ENCODE assay signal across 23 cellular contexts in the genomic region with DNA sequence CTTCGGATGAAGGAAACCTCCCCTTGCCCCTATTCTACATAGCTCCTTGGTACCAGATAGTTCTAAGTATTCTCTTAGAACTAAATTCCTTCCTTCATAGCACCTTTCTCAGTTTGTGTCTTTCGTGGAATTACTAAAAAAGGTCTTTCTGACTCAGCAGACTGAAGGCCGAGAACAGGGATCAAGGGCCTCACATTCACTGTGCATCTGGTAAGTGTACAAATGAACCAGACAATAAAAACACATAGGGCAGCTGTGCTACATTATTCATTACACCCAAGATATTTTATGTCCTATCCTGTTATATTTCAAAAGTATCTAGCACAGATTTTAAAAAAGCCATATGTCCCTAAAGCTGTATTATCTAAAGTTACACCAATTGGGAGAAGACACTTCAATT.
"Had no signal": no experiment of that assay in that cellular context is flagged by ENCODE, and none has a peak within 500 bp of the region (broad histone marks: within the 10 kb centered on the region; RNA-seq: fewer than 3 reads in every experiment).

No MANE protein-coding gene starts in this region.

- DNase-seq: activated CD4-positive, alpha-beta memory T cell treated with anti-CD3 and anti-CD28 coated beads, Interleukin-2, amount 10 ng/mL, durations not matched to agents 7 days and 5 days; activated CD4-positive, alpha-beta T cell treated with anti-CD3 and anti-CD28 coated beads for 36 hours; activated CD4-positive, alpha-beta T cell treated with anti-CD3 and anti-CD28 coated beads, Interleukin-2, amount 50 U/mL, for 1 hour; activated gamma-delta T cell; activated naive CD4-positive, alpha-beta T cell treated with anti-CD3 and anti-CD28 coated beads, Interleukin-2, amount 10 ng/mL, durations not matched to agents 7 days and 5 days; activated naive CD8-positive, alpha-beta T cell treated with anti-CD3 and anti-CD28 coated beads for 36 hours; activated T-cell treated with anti-CD3 and anti-CD28 coated beads for 4 hours; activated T-cell treated with anti-CD3 and anti-CD28 coated beads, Interleukin-2, amount 50 U/mL, for 48 hours; anterior cingulate cortex; MV-4-11; NCI-H1092 treated with DMSO at 0.1 percent for 48 hours; NCI-H1417 treated with DMSO at 0.1 percent for 48 hours; NCI-H1694; NCI-H2029; NCI-H2107; NCI-H2171 treated with DMSO at 0.1 percent for 48 hours; NCI-H226; NCI-H526; SIG-M5; T-helper 1 cell had no signal

- H3K27ac ChIP-seq: KMS-11, VCaP had no signal

- H3K4me2 ChIP-seq: KMS-11 had no signal

- H3K9ac ChIP-seq: KMS-11 had no signal

- ATAC-seq: activated CD4-positive, alpha-beta T cell treated with anti-CD3 and anti-CD28 coated beads for 36 hours; activated T-helper 17 cell treated with anti-CD3 and anti-CD28 coated beads, Interleukin-2, amount 50 U/mL, for 72 hours had no signal
